Comparison of ENCODE assay signal across 8 cellular contexts in the genomic region with DNA sequence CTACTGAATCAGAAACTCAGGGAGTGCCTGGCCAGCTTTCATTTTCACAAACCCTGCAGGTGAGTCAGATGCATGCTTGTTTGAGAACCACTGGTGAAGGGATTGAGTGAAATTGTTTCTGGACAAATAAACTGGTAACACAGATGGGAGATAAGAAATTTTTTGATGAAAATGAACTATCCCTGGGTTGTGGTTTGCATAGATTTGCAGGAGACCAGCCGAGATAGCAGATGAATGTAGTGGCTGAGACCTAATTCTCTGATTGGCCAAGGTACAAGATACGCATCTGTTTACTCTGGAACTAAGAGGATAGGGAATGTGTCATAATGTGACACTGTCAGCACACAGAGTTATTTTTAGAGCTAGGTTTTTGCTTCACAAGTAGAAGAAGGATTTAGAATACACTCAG.
A peak's percentile ranks its signal among the peaks of the same experiment; 100 is the strongest.
DNase-seq lines count a peak whose midpoint lies in the region; ATAC-seq, FAIRE-seq and TF ChIP-seq lines count a peak whose summit lies in the region.

No MANE protein-coding gene starts in this region.

- no peaks in the 10 kb centered on the region for H4K20me1 ChIP-seq in astrocyte (ENCODE audit: insufficient read depth, low read length)

- H3K18ac ChIP-seq in mesendoderm (ENCODE audit: low read length), result no peak overlapping the region

- H3K9ac ChIP-seq in astrocyte (ENCODE audit: low read length) (peak overlapping the region; percentile 43), mesendoderm (ENCODE audit: low read length) (no peak overlapping the region)

- no peak overlapping the region for H2AFZ ChIP-seq in astrocyte (ENCODE audit: low read depth, low read length)

- H3K4ac ChIP-seq in mesendoderm (ENCODE audit: low read depth, low read length), result no peak overlapping the region

- H3K4me1 Mint-ChIP-seq in astrocyte (ENCODE audit: low read depth, unreplicated experiment), result peaks cover 17% of the 10 kb centered on the region
- no peaks in the 10 kb centered on the region for H3K4me1 Mint-ChIP-seq in glutamatergic neuron (ENCODE audit: low read depth, unreplicated experiment)

- no peak overlapping the region for H4K8ac ChIP-seq in mesendoderm (ENCODE audit: low read depth, low read length)

- H3K27ac Mint-ChIP-seq in astrocyte (ENCODE audit: unreplicated experiment) (no peak overlapping the region), glutamatergic neuron (ENCODE audit: unreplicated experiment) (no peak overlapping the region)

- no peak overlapping the region for H2AK5ac ChIP-seq in mesendoderm (ENCODE audit: low read length)

- no peaks in the 10 kb centered on the region for H3K27me3 Mint-ChIP-seq in astrocyte (ENCODE audit: low read depth, unreplicated experiment)
- H3K27me3 Mint-ChIP-seq in glutamatergic neuron (ENCODE audit: unreplicated experiment), result peaks cover 4% of the 10 kb centered on the region

- H3K4me2 ChIP-seq in astrocyte (ENCODE audit: low read length) (peak overlapping the region; percentile 79), mesendoderm (ENCODE audit: low read length) (no peak overlapping the region)

- H3K27me3 ChIP-seq in astrocyte (ENCODE audit: insufficient read depth, low read length) (no peaks in the 10 kb centered on the region), mesendoderm (ENCODE audit: insufficient read depth, low read length, poor library complexity) (no peaks in the 10 kb centered on the region)

- H3K4me3 ChIP-seq in astrocyte (ENCODE audit: insufficient read depth, low read depth, low read length), result peak overlapping the region; percentile 7
- no peak overlapping the region for H3K4me3 ChIP-seq in mesendoderm (ENCODE audit: low read length)

- no peak overlapping the region for H3K23ac ChIP-seq in mesendoderm (ENCODE audit: low read length)

- peak; percentile 98 for FAIRE-seq in astrocyte (lab: Jason Lieb, UNC)

- no peak overlapping the region for H2BK5ac ChIP-seq in mesendoderm (ENCODE audit: low read length)

- H3K36me3 ChIP-seq in astrocyte (ENCODE audit: insufficient read depth, low read length), result no peaks in the 10 kb centered on the region
- no peaks in the 10 kb centered on the region for H3K36me3 ChIP-seq in mesendoderm (ENCODE audit: control insufficient read depth, insufficient read depth, low read length)

- H3K4me1 ChIP-seq in astrocyte (ENCODE audit: insufficient read depth, low read length) (peaks cover 21% of the 10 kb centered on the region), mesendoderm (ENCODE audit: control insufficient read depth, low read depth, low read length) (peaks cover 4% of the 10 kb centered on the region)

- H3K4me3 Mint-ChIP-seq in astrocyte (ENCODE audit: unreplicated experiment) (no peak overlapping the region), glutamatergic neuron (ENCODE audit: unreplicated experiment) (no peak overlapping the region)

- H3K79me2 ChIP-seq in astrocyte (ENCODE audit: insufficient read depth, low read length) (no peaks in the 10 kb centered on the region), mesendoderm (ENCODE audit: control insufficient read depth, insufficient read depth, low read length) (no peaks in the 10 kb centered on the region)

- no peak overlapping the region for H4K5ac ChIP-seq in mesendoderm (ENCODE audit: low read length)

- WGBS in mesendoderm (ENCODE audit: extremely low coverage, insufficient coverage, low lambda C conversion rate), result no CpG with 5 or more reads among the region's 2 CpGs

- H3K27ac ChIP-seq in astrocyte (ENCODE audit: low read depth, low read length) (peak overlapping the region; percentile 64), mesendoderm (ENCODE audit: low read depth, low read length) (no peak overlapping the region)

- no peaks in the 10 kb centered on the region for H3K79me1 ChIP-seq in mesendoderm (ENCODE audit: low read length)

- H2BK120ac ChIP-seq in mesendoderm (ENCODE audit: low read depth, low read length), result no peak overlapping the region

- ATAC-seq in omental fat pad (ENCODE audit: low FRiP score), result no peak
- no peak for ATAC-seq in GM18858 (IDR thresholded peaks at IDR 0.05; ENCODE audit: unreplicated experiment)

- H2BK15ac ChIP-seq in mesendoderm (replicated peaks; ENCODE audit: low read depth), result no peak overlapping the region

- DNase-seq in EH (ENCODE audit: low read depth) (peak; percentile 96), LHCN-M2 (ENCODE audit: low read depth) (peak; percentile 44), astrocyte (ENCODE audit: low read depth) (peak; percentile 98), mesendoderm (peak; percentile 38), omental fat pad (ENCODE audit: low spot score) (no peak), NCI-H1436 treated with DMSO at 0.1 percent for 48 hours (lab: John Stamatoyannopoulos, UW) (no peak), glutamatergic neuron (no peak)

- H3K9me3 ChIP-seq in astrocyte (ENCODE audit: insufficient read depth, low read depth, low read length), result no peaks in the 10 kb centered on the region

- no peak for TF ChIP-seq CTCF in astrocyte (IDR thresholded peaks at IDR 0.05; ENCODE audit: insufficient read depth, low read depth, low read length)
- TF ChIP-seq CTCF in omental fat pad (IDR thresholded peaks at IDR 0.05), result no peak
- no peak for TF ChIP-seq CTCF in glutamatergic neuron (IDR thresholded peaks at IDR 0.05; ENCODE audit: partially characterized antibody, unreplicated experiment)

- no peak overlapping the region for H3K56ac ChIP-seq in mesendoderm (ENCODE audit: low read length)

- no peaks in the 10 kb centered on the region for H3K36me3 Mint-ChIP-seq in astrocyte (ENCODE audit: low read depth, unreplicated experiment)
- no peaks in the 10 kb centered on the region for H3K36me3 Mint-ChIP-seq in glutamatergic neuron (ENCODE audit: unreplicated experiment)

- H3K9me3 Mint-ChIP-seq in astrocyte (ENCODE audit: unreplicated experiment), result no peaks in the 10 kb centered on the region
- peaks cover 2% of the 10 kb centered on the region for H3K9me3 Mint-ChIP-seq in glutamatergic neuron (ENCODE audit: unreplicated experiment)

Comparison
In these comparisons a context has a peak if more than half of its experiments do, and no peak if none do; other contexts are left out.
1. DNase-seq: peak in EH (single experiment), LHCN-M2 (single experiment), astrocyte (single experiment) and mesendoderm (single experiment); none in omental fat pad (single experiment), NCI-H1436 treated with DMSO at 0.1 percent for 48 hours (single experiment) and glutamatergic neuron (single experiment).